Comparison of ENCODE assay signal across 18 cellular contexts in genomic region chr2:190267302-190267701, GRCh38. TPM values are rescaled to one million over a fixed set of nuclear protein-coding genes. Genes with fewer than 3 reads are reported as not detected.
DNase-seq lines count a peak whose midpoint lies in the region; ATAC-seq, FAIRE-seq and TF ChIP-seq lines count a peak whose summit lies in the region.
"Had no signal": no experiment of that assay in that cellular context is flagged by ENCODE, and none has a peak within 500 bp of the region (broad histone marks: within the 10 kb centered on the region; RNA-seq: fewer than 3 reads in every experiment).

No MANE protein-coding gene starts in this region.

- TF ChIP-seq POLR2A in A549 (IDR thresholded peaks at IDR 0.05; ENCODE audit: low read length) (no peak), GM12891 (IDR thresholded peaks at IDR 0.05; ENCODE audit: low read depth, low read length) (no peak)

- peaks cover 5% of the 10 kb centered on the region; the same call in 1 of the 3 replicates for H3K9me3 ChIP-seq in A549

- peaks cover 40% of the 10 kb centered on the region for H3K4me1 Mint-ChIP-seq in HFFc6 (ENCODE audit: low read depth)
- no peaks in the 10 kb centered on the region for H3K4me1 Mint-ChIP-seq in activated T-helper 17 cell treated with anti-CD3 and anti-CD28 coated beads, Interleukin-2, amount 50 U/mL, for 72 hours

- peak overlapping the region; percentile 70 for H3K27ac Mint-ChIP-seq in HFFc6
- no peak overlapping the region for H3K27ac Mint-ChIP-seq in activated T-helper 17 cell treated with anti-CD3 and anti-CD28 coated beads, Interleukin-2, amount 50 U/mL, for 72 hours
- H3K27ac Mint-ChIP-seq: activated T-cell treated with anti-CD3 and anti-CD28 coated beads, Interleukin-2, amount 50 U/mL, for 72 hours; naive thymus-derived CD4-positive, alpha-beta T cell; WTC11 had no signal

- DNase-seq in A549 (ENCODE audit: low read depth in 1 of 2, low spot score in 1 of 2) (peak; percentile 5 to 68), HFFc6 (peak; percentile 77), fibroblast of villous mesenchyme (ENCODE audit: low read depth) (peak; percentile 79), GM12891 (ENCODE audit: insufficient read length, low spot score) (no peak), RPMI8226 (no peak)
- DNase-seq: activated T-cell treated with anti-CD3 and anti-CD28 coated beads, Interleukin-2, amount 50 U/mL, for 72 hours; caudate nucleus; DMS53; islet precursor cell; naive thymus-derived CD4-positive, alpha-beta T cell; NCI-H1048; NCI-H524; SHP77 treated with DMSO at 0.1 percent for 48 hours had no signal

- H3K36me3 Mint-ChIP-seq in HFFc6 (ENCODE audit: low read depth): peaks cover 21% of the 10 kb centered on the region
- peaks cover 26% of the 10 kb centered on the region for H3K36me3 Mint-ChIP-seq in activated T-helper 17 cell treated with anti-CD3 and anti-CD28 coated beads, Interleukin-2, amount 50 U/mL, for 72 hours (ENCODE audit: low read depth)

- ATAC-seq in A549: peak; percentile 78 to 85
- ATAC-seq in activated T-helper 17 cell treated with anti-CD3 and anti-CD28 coated beads, Interleukin-2, amount 50 U/mL, for 72 hours (replicated peaks): peak; percentile 68
- no peak for ATAC-seq in HG03460 (IDR thresholded peaks at IDR 0.05; ENCODE audit: unreplicated experiment)
- no peak for ATAC-seq in HG03354 (IDR thresholded peaks at IDR 0.05; ENCODE audit: poor library complexity, severe bottlenecking, unreplicated experiment)
- ATAC-seq: naive thymus-derived CD4-positive, alpha-beta T cell; WTC11 had no signal

- peak overlapping the region; percentile 43; the same call in 1 of the 2 replicates for H3K4me3 Mint-ChIP-seq in HFFc6
- H3K4me3 Mint-ChIP-seq in activated T-helper 17 cell treated with anti-CD3 and anti-CD28 coated beads, Interleukin-2, amount 50 U/mL, for 72 hours: no peak overlapping the region
- H3K4me3 Mint-ChIP-seq: activated T-cell treated with anti-CD3 and anti-CD28 coated beads, Interleukin-2, amount 50 U/mL, for 72 hours; naive thymus-derived CD4-positive, alpha-beta T cell; WTC11 had no signal

- H3K27ac ChIP-seq in A549: peak overlapping the region; percentile 56 to 82; a peak in 5 of 6 replicates
- H3K27ac ChIP-seq: tibial nerve had no signal

- H3K27me3 Mint-ChIP-seq in HFFc6 (ENCODE audit: insufficient read depth): peaks cover 4% of the 10 kb centered on the region; the same call in 1 of the 2 replicates
- no peaks in the 10 kb centered on the region for H3K27me3 Mint-ChIP-seq in activated T-helper 17 cell treated with anti-CD3 and anti-CD28 coated beads, Interleukin-2, amount 50 U/mL, for 72 hours
- H3K27me3 Mint-ChIP-seq: naive thymus-derived CD4-positive, alpha-beta T cell had no signal

- FAIRE-seq in A549 (lab: Jason Lieb, UNC) (no peak), GM12891 (lab: Jason Lieb, UNC) (no peak)

- 5% methylated on average over 4 of the region's 4 CpGs for WGBS in A549 (ENCODE audit: missing lambda C conversion rate)

- TF ChIP-seq CTCF in A549 (IDR thresholded peaks at IDR 0.05) (no peak), HFFc6 (IDR thresholded peaks at IDR 0.05) (no peak), fibroblast of villous mesenchyme (IDR thresholded peaks at IDR 0.05; ENCODE audit: insufficient read depth, low read depth, low read length) (no peak)

- H3K4me3 ChIP-seq in A549 (peak overlapping the region; percentile 17; the same call in 1 of the 3 replicates), fibroblast of villous mesenchyme (ENCODE audit: low read depth, low read length) (no peak overlapping the region)
- H3K4me3 ChIP-seq: tibial nerve had no signal

- peak in 1 of 2 experiments; percentile 30; a peak in 1 of 5 replicates for TF ChIP-seq EP300 in A549 (IDR thresholded peaks at IDR 0.05)

- CTCF ChIA-PET in A549 (lab: Yijun Ruan, JAX): interaction anchor here (1.6 kb wide), 1 partner anchor 10 kb away, joined by 7 read pairs; no protein-coding TSS in a partner anchor

- peak overlapping the region; percentile 75 for H3K4me2 ChIP-seq in A549

- no peak; a peak in 1 of 5 replicates for TF ChIP-seq RAD21 in A549 (conservative IDR thresholded peaks at IDR 0.05 in 1 of 2, IDR thresholded peaks at IDR 0.05 in 1 of 2)

- H3K4me1 ChIP-seq in A549: peaks cover 38% of the 10 kb centered on the region

- POLR2A ChIA-PET in A549 (lab: Yijun Ruan, JAX): no interaction called here

- 0 out of 2 replicates have a peak, but pooled peaks cover 8% of the 10 kb centered on the region for H3K9me3 Mint-ChIP-seq in HFFc6
- H3K9me3 Mint-ChIP-seq in activated T-helper 17 cell treated with anti-CD3 and anti-CD28 coated beads, Interleukin-2, amount 50 U/mL, for 72 hours: no peaks in the 10 kb centered on the region
- H3K9me3 Mint-ChIP-seq: activated T-cell treated with anti-CD3 and anti-CD28 coated beads, Interleukin-2, amount 50 U/mL, for 72 hours had no signal

TF ChIP-seq in A549, 52 proteins besides CTCF, POLR2A, EP300 and RAD21 (continues in another document):
- TF ChIP-seq POLR2AphosphoS2 (conservative IDR thresholded peaks at IDR 0.05; ENCODE audit: low read length) (no peak), USF2 (IDR thresholded peaks at IDR 0.05) (no peak), JUNB (IDR thresholded peaks at IDR 0.05) (peak; percentile 91), GATA3 (IDR thresholded peaks at IDR 0.05; ENCODE audit: borderline replicate concordance) (peak; percentile 78; the same call in 1 of the 2 replicates), JUN (IDR thresholded peaks at IDR 0.05) (peak; percentile 60 to 64; a peak in 2 of 5 replicates), FOSL2 (IDR thresholded peaks at IDR 0.05) (peak; percentile 85), FOSL2 (CRISPR knock-in tag; IDR thresholded peaks at IDR 0.05) (peak; percentile 97), RCOR1 (IDR thresholded peaks at IDR 0.05; ENCODE audit: low read depth, low read length) (no peak), NR3C1 (IDR thresholded peaks at IDR 0.05) (no peak), CHD4 (IDR thresholded peaks at IDR 0.05; ENCODE audit: borderline replicate concordance) (no peak), BCL3 (IDR thresholded peaks at IDR 0.05) (no peak)

TF ChIP-seq in GM12891, 5 proteins besides CTCF, POLR2A, EP300 and RAD21:
- TF ChIP-seq SPI1 (IDR thresholded peaks at IDR 0.05; ENCODE audit: low read depth, low read length) (no peak), POU2F2 (IDR thresholded peaks at IDR 0.05; ENCODE audit: low read depth, low read length) (no peak), TAF1 (IDR thresholded peaks at IDR 0.05; ENCODE audit: low read depth, low read length) (no peak), POLR2AphosphoS5 (IDR thresholded peaks at IDR 0.05; ENCODE audit: low read depth, low read length) (no peak), PAX5 (IDR thresholded peaks at IDR 0.05; ENCODE audit: insufficient read depth, low read length, severe bottlenecking) (no peak)

RNA-seq across cellular contexts. Expression of gene HIBCH, which starts 52.3 kb away (rescaled TPM):
- polyA plus RNA-seq in A549 (2011; rRNA removed) (17.6 and 26.9 TPM in 2 replicates), A549 (2017; fragmentation: RNase III; extraction: RNeasy Plus Mini Kit Qiagen cat#74134 plus additional on column Dnase treatment) (21.8 to 21.9 TPM (median 21.8 TPM) in 3 replicates)
- polyA plus RNA-seq in A549 (2012; cell fraction: cytosol; rRNA removed): 6.0 and 7.2 TPM in 2 replicates
- 3.4 and 5.5 TPM in 2 replicates for polyA plus RNA-seq in A549 (2012; cell fraction: nucleus; rRNA removed)
- polyA minus RNA-seq in A549 (2011; rRNA and poly(A)+ RNA removed): 10.5 and 10.9 TPM in 2 replicates
- total RNA-seq in HFFc6 (2021; fragmentation: NEBNext Ultra II Directional; extraction: Animal tissue kit (Norgen Biotek cat#: 25700)): 10 to 100 TPM; 14.6 to 20.5 (median 17.2) TPM
- total RNA-seq in activated T-helper 17 cell treated with anti-CD3 and anti-CD28 coated beads, Interleukin-2, amount 50 U/mL, for 72 hours: 10 to 100 TPM; 31.3 to 44.9 TPM
- total RNA-seq in fibroblast of villous mesenchyme: 13.5 and 18.6 TPM in 2 replicates
- 22.8 TPM for polyA plus RNA-seq in GM12891 (2012; ENCODE audit: low read depth, missing spikeins)

Comparison
In these comparisons a context has a peak if more than half of its experiments do, and no peak if none do; other contexts are left out.
1. ATAC-seq: peak in A549 (2 of 2) and activated T-helper 17 cell treated with anti-CD3 and anti-CD28 coated beads, Interleukin-2, amount 50 U/mL, for 72 hours (single experiment); none in HG03460 (single experiment) and HG03354 (single experiment).
2. DNase-seq: peak in A549 (2 of 2), HFFc6 (single experiment) and fibroblast of villous mesenchyme (single experiment); none in GM12891 (single experiment) and RPMI8226 (single experiment).